ENCODE assay signal across 15 cellular contexts in the genomic region with DNA sequence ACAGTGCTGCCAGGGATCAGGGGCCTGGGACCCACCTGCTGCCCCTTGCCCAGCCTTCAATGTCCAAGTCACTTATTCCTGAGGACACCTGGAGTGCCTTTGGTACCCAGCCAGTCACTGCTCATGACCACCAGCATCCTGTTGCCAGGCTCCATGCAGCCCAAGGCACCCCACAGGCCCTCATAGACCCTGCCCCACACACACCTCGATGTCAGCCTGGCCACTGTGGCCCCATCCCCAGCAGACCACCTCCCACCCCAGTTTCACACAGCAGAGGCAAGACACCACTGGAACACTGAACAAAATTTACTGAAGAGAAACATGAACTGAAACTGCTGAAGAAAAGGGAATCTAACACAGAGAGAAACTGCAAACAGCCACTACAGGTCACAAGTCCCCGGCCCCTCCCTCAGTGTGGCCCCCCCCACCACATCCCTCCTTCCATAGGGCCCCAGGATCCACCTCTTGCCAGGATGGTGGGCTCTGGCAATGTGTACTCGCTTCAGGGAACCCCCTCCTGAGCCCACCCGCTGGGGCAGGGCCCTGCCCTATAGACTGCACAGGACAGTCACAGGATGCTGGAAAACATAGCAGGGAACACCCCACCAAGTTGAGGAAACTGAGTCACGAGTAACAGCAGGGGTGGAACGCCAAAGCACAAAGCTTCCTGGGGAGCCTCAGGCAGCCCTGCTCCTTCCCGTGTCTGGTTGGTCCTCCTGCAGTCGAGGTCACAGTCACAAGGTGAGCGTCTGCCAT. TPM values are rescaled to one million over a fixed set of nuclear protein-coding genes. Genes with fewer than 3 reads are reported as not detected.
DNase-seq lines count a peak whose midpoint lies in the region; ATAC-seq and TF ChIP-seq lines count a peak whose summit lies in the region.
"Had no signal": no experiment of that assay in that cellular context is flagged by ENCODE, and none has a peak within 500 bp of the region (broad histone marks: within the 10 kb centered on the region; RNA-seq: fewer than 3 reads in every experiment).

No MANE protein-coding gene starts in this region.

- no peaks in the 10 kb centered on the region for H3K27me3 ChIP-seq in CD4-positive, CD25-positive, alpha-beta regulatory T cell (ENCODE audit: control insufficient read depth, insufficient read depth, low read length)

- H3K27ac ChIP-seq in CD4-positive, CD25-positive, alpha-beta regulatory T cell (ENCODE audit: insufficient read depth, low read length, poor library complexity, severe bottlenecking) = peak overlapping the region; percentile 25
- H3K27ac ChIP-seq: sigmoid colon had no signal

- H3K9me3 Mint-ChIP-seq in CD4-positive, CD25-positive, alpha-beta regulatory T cell = no peaks in the 10 kb centered on the region
- H3K9me3 Mint-ChIP-seq in IgD-negative memory B cell = no peaks in the 10 kb centered on the region
- H3K9me3 Mint-ChIP-seq in effector memory CD8-positive, alpha-beta T cell = no peaks in the 10 kb centered on the region
- H3K9me3 Mint-ChIP-seq: GM23338, neural crest cell had no signal

- in situ Hi-C loops in GM13976 (cut with MboI; ENCODE audit: low sequenced_read_pairs, unreplicated experiment) = no loop called here

- no peak for DNase-seq in CD4-positive, CD25-positive, alpha-beta regulatory T cell
- DNase-seq in GM13976 (ENCODE audit: low spot score) (peak; percentile 45), HUDEP-2 (lab: John Stamatoyannopoulos, UW; ENCODE audit: unreplicated experiment in 76 of 76) (no peak), NCI-H1092 treated with DMSO at 0.1 percent for 48 hours (lab: John Stamatoyannopoulos, UW) (no peak)
- DNase-seq in effector memory CD8-positive, alpha-beta T cell = no peak
- DNase-seq: left ventricle myocardium superior, sigmoid colon had no signal

- ATAC-seq in CD4-positive, CD25-positive, alpha-beta regulatory T cell (ENCODE audit: low read depth in 2 of 2) = no peak
- no peak for ATAC-seq in effector memory CD8-positive, alpha-beta T cell (replicated peaks)
- ATAC-seq in GM18519 (IDR thresholded peaks at IDR 0.05; ENCODE audit: low FRiP score, unreplicated experiment) = no peak
- ATAC-seq in HG03025 (IDR thresholded peaks at IDR 0.05; ENCODE audit: low FRiP score, unreplicated experiment) = no peak
- ATAC-seq: GM23338, left ventricle myocardium superior had no signal

- no peaks in the 10 kb centered on the region for H3K36me3 Mint-ChIP-seq in CD4-positive, CD25-positive, alpha-beta regulatory T cell
- peaks cover 2% of the 10 kb centered on the region for H3K36me3 Mint-ChIP-seq in IgD-negative memory B cell
- no peaks in the 10 kb centered on the region for H3K36me3 Mint-ChIP-seq in effector memory CD8-positive, alpha-beta T cell (ENCODE audit: insufficient read depth)

- no peaks in the 10 kb centered on the region for H3K27me3 Mint-ChIP-seq in CD4-positive, CD25-positive, alpha-beta regulatory T cell
- peaks cover 1% of the 10 kb centered on the region for H3K27me3 Mint-ChIP-seq in IgD-negative memory B cell
- peaks cover 0 to 6% of the 10 kb centered on the region in 2 donors for H3K27me3 Mint-ChIP-seq in effector memory CD8-positive, alpha-beta T cell

- peak overlapping the region; percentile 34 to 86 (median 37) for H3K27ac Mint-ChIP-seq in CD4-positive, CD25-positive, alpha-beta regulatory T cell
- peak overlapping the region; percentile 31 to 83 (median 36) for H3K27ac Mint-ChIP-seq in IgD-negative memory B cell
- peak overlapping the region; percentile 83 to 88 for H3K27ac Mint-ChIP-seq in effector memory CD8-positive, alpha-beta T cell
- H3K27ac Mint-ChIP-seq: GM23338 had no signal

- no peak for TF ChIP-seq CTCF in GM13976 (IDR thresholded peaks at IDR 0.05; ENCODE audit: borderline replicate concordance, control extremely low read depth, extremely low read depth, insufficient read depth, missing control alignments)

- peaks cover 15% of the 10 kb centered on the region for H3K4me1 ChIP-seq in CD4-positive, CD25-positive, alpha-beta regulatory T cell (ENCODE audit: control insufficient read depth, insufficient read depth, low read length, poor library complexity, severe bottlenecking)
- H3K4me1 ChIP-seq: sigmoid colon had no signal

- H3K36me3 ChIP-seq in CD4-positive, CD25-positive, alpha-beta regulatory T cell (ENCODE audit: control insufficient read depth, insufficient read depth, low read length) = no peaks in the 10 kb centered on the region
- H3K36me3 ChIP-seq: sigmoid colon had no signal

- peak overlapping the region; percentile 15 to 76 (median 74) for H3K4me3 Mint-ChIP-seq in CD4-positive, CD25-positive, alpha-beta regulatory T cell
- peak overlapping the region; percentile 16 to 84 (median 80) for H3K4me3 Mint-ChIP-seq in IgD-negative memory B cell
- H3K4me3 Mint-ChIP-seq in effector memory CD8-positive, alpha-beta T cell = peak overlapping the region; percentile 11 to 35
- H3K4me3 Mint-ChIP-seq: GM23338, neural crest cell had no signal

- peak overlapping the region; percentile 53 for H3K4me3 ChIP-seq in CD4-positive, CD25-positive, alpha-beta regulatory T cell (ENCODE audit: low read depth, low read length)
- H3K4me3 ChIP-seq: GM23338, sigmoid colon had no signal

- peaks cover 0 to 31% (median 4%) of the 10 kb centered on the region in 4 donors for H3K4me1 Mint-ChIP-seq in CD4-positive, CD25-positive, alpha-beta regulatory T cell
- H3K4me1 Mint-ChIP-seq in IgD-negative memory B cell = peaks cover 0 to 9% (median 6%) of the 10 kb centered on the region in 3 donors
- peaks cover 0 to 3% of the 10 kb centered on the region in 2 donors for H3K4me1 Mint-ChIP-seq in effector memory CD8-positive, alpha-beta T cell (ENCODE audit: low read depth in 2 of 2)
- H3K4me1 Mint-ChIP-seq: neural crest cell had no signal

- H3K9me3 ChIP-seq in CD4-positive, CD25-positive, alpha-beta regulatory T cell (ENCODE audit: control insufficient read depth in 2 of 2, low read length in 2 of 2) = no peaks in the 10 kb centered on the region
- H3K9me3 ChIP-seq: sigmoid colon had no signal

RNA-seq across cellular contexts. Expression of gene PNMA5, which starts 5.2 kb away (rescaled TPM):
- total RNA-seq in CD4-positive, CD25-positive, alpha-beta regulatory T cell = 0.37 TPM
- under 1 TPM; 0.15 to 0.47 (median 0.26) TPM for polyA plus RNA-seq in CD4-positive, CD25-positive, alpha-beta regulatory T cell
- 0.19 TPM for polyA plus RNA-seq in IgD-negative memory B cell
- total RNA-seq: dermis blood vessel endothelial cell, fibroblast of lung, left ventricle myocardium superior, NCI-H460, neural crest cell, sigmoid colon had no signal
- polyA plus RNA-seq: fibroblast of lung had no signal

Comparison
In these comparisons a context has a peak if more than half of its experiments do, and no peak if none do; other contexts are left out.
1. H3K4me3 Mint-ChIP-seq: peak in every context shown above with its lines; median percentile 80 in IgD-negative memory B cell; 74 in CD4-positive, CD25-positive, alpha-beta regulatory T cell; 23 in effector memory CD8-positive, alpha-beta T cell.